17 cellular contexts compared by ENCODE assay signal in genomic region chr12:25293596-25293995, GRCh38. TPM values are rescaled to one million over a fixed set of nuclear protein-coding genes. Genes with fewer than 3 reads are reported as not detected.
DNase-seq lines count a peak whose midpoint lies in the region; ATAC-seq, FAIRE-seq and TF ChIP-seq lines count a peak whose summit lies in the region.
"Had no signal": no experiment of that assay in that cellular context is flagged by ENCODE, and none has a peak within 500 bp of the region (broad histone marks: within the 10 kb centered on the region; RNA-seq: fewer than 3 reads in every experiment).

No MANE protein-coding gene starts in this region.

- H3K79me2 ChIP-seq in GM12878 (ENCODE audit: control insufficient read depth, insufficient read depth, low read length), result no peaks in the 10 kb centered on the region

- RAD21 ChIA-PET in GM12878 (lab: Charles Lee; ENCODE audit: unreplicated experiment), result interaction anchor here (1.1 to 4.4 kb wide), 5 partner anchors 26 to 72 kb away, joined by 3 to 37 read pairs (median 6); no protein-coding TSS in a partner anchor

- H3K36me3 ChIP-seq in GM12878 (ENCODE audit: control insufficient read depth in 2 of 2, insufficient read depth in 2 of 2, low read length in 1 of 2) (no peaks in the 10 kb centered on the region), vagina (no peaks in the 10 kb centered on the region)
- H3K36me3 ChIP-seq: BLaER1, HAP-1 had no signal

- no peak overlapping the region for H3K9ac ChIP-seq in GM12878 (ENCODE audit: control insufficient read depth, insufficient read depth, low read length)
- H3K9ac ChIP-seq: BLaER1 had no signal

- no peaks in the 10 kb centered on the region for H3K36me3 Mint-ChIP-seq in stimulated activated memory B cell treated with anti-CD40 and anti-IgM and Interleukin-4, amounts not matched to agents 10 μg/mL and 1 μg/mL and 100 μg/mL, for 72 hours

- intact Hi-C loops in GM12878 (cut with micrococcal nuclease; ENCODE audit: unreplicated experiment) (loop anchor here (2.0 kb wide), 1 partner anchor 27 kb away; no protein-coding TSS in a partner anchor), vagina (cut with DNase I) (no loop called here)

- no TSS peak for BruUV-seq in GM12878 (replicated peaks; lab: Mats Ljungman, UMichigan)

- TF ChIP-seq EP300 in GM12878 (IDR thresholded peaks at IDR 0.05; ENCODE audit: borderline replicate concordance in 1 of 2, control insufficient read depth in 1 of 2, low read depth in 2 of 2, low read length in 2 of 2), result 0 out of 4 replicates have a peak, but pooled peaks have one; percentile 45 to 55

- H3K4me1 ChIP-seq in GM12878 (ENCODE audit: control insufficient read depth, insufficient read depth, low read length), result peaks cover 5% of the 10 kb centered on the region; the same call in 1 of the 2 replicates
- H3K4me1 ChIP-seq in vagina, result no peaks in the 10 kb centered on the region
- H3K4me1 ChIP-seq: HAP-1 had no signal

- H3K27me3 Mint-ChIP-seq in stimulated activated memory B cell treated with anti-CD40 and anti-IgM and Interleukin-4, amounts not matched to agents 10 μg/mL and 1 μg/mL and 100 μg/mL, for 72 hours, result no peaks in the 10 kb centered on the region
- H3K27me3 Mint-ChIP-seq: CD8-positive, alpha-beta memory T cell had no signal

- WGBS in GM12878 (ENCODE audit: insufficient coverage, insufficient replicate concordance, low lambda C conversion rate, missing lambda C conversion rate), result 29% methylated on average over 2 of the region's 2 CpGs

- ATAC-seq in GM12878 (peak; percentile 81), HG03378 (IDR thresholded peaks at IDR 0.05; ENCODE audit: unreplicated experiment) (no peak)
- peak; percentile 84 for ATAC-seq in stimulated activated memory B cell treated with anti-CD40 and anti-IgM and Interleukin-4, amounts not matched to agents 10 μg/mL and 1 μg/mL and 100 μg/mL, for 72 hours

- no peaks in the 10 kb centered on the region for H4K20me1 ChIP-seq in GM12878 (ENCODE audit: control insufficient read depth, insufficient read depth)
- H4K20me1 ChIP-seq: BLaER1 had no signal

- peak overlapping the region; percentile 64 for H3K27ac Mint-ChIP-seq in stimulated activated memory B cell treated with anti-CD40 and anti-IgM and Interleukin-4, amounts not matched to agents 10 μg/mL and 1 μg/mL and 100 μg/mL, for 72 hours
- H3K27ac Mint-ChIP-seq: CD8-positive, alpha-beta memory T cell had no signal

- H3K4me1 Mint-ChIP-seq in stimulated activated memory B cell treated with anti-CD40 and anti-IgM and Interleukin-4, amounts not matched to agents 10 μg/mL and 1 μg/mL and 100 μg/mL, for 72 hours, result peaks cover 20% of the 10 kb centered on the region

- TF ChIP-seq POLR2A in GM12878 (IDR thresholded peaks at IDR 0.05; ENCODE audit: low read depth, low read length), result no peak
- no peak for TF ChIP-seq POLR2A in vagina (IDR thresholded peaks at IDR 0.05)

- no peak overlapping the region for H2AFZ ChIP-seq in GM12878 (ENCODE audit: control insufficient read depth, low read depth, low read length)

- no peak for FAIRE-seq in GM12878 (lab: Jason Lieb, UNC)
- FAIRE-seq: GM12891, GM19239, H1 had no signal

- TF ChIP-seq RAD21 in GM12878 (IDR thresholded peaks at IDR 0.05; ENCODE audit: insufficient read depth, low read depth, low read length), result no peak

- H3K27me3 ChIP-seq in GM12878 (replicated peaks in 1 of 2; ENCODE audit: control insufficient read depth in 2 of 2, insufficient read depth in 2 of 2, low read length in 1 of 2), result no peaks in the 10 kb centered on the region
- H3K27me3 ChIP-seq in vagina, result no peaks in the 10 kb centered on the region
- H3K27me3 ChIP-seq: BLaER1 had no signal

- H3K4me3 ChIP-seq in GM12878, result no peak overlapping the region
- H3K4me3 ChIP-seq in vagina, result no peak overlapping the region
- H3K4me3 ChIP-seq: BLaER1, HAP-1 had no signal

- TF ChIP-seq CTCF in GM12878 (IDR thresholded peaks at IDR 0.05 in 2 of 3, conservative IDR thresholded peaks at IDR 0.05 in 1 of 3; ENCODE audit: control insufficient read depth in 2 of 3, extremely low read depth in 1 of 3, insufficient read depth in 1 of 3, low read depth in 3 of 3, low read length in 3 of 3), result no peak
- no peak for TF ChIP-seq CTCF in vagina (IDR thresholded peaks at IDR 0.05)

- peaks cover 8% of the 10 kb centered on the region for H3K9me3 Mint-ChIP-seq in stimulated activated memory B cell treated with anti-CD40 and anti-IgM and Interleukin-4, amounts not matched to agents 10 μg/mL and 1 μg/mL and 100 μg/mL, for 72 hours

- DNase-seq in NCI-H748 (lab: John Stamatoyannopoulos, UW; ENCODE audit: unreplicated experiment) (peak; percentile 4), NCI-H748 treated with DMSO at 0.1 percent for 48 hours (lab: John Stamatoyannopoulos, UW) (no peak), GM12878 (ENCODE audit: low read depth, low spot score) (no peak), vagina (ENCODE audit: extremely low spot score in 2 of 2) (no peak)
- DNase-seq in stimulated activated CD4-positive, alpha-beta T cell treated with anti-CD3 and anti-CD28 coated beads, Interleukin-2, amount 100 ng/mL, for 24 hours, result no peak
- DNase-seq: 8988T; AML-193; Calu3; CD8-positive, alpha-beta memory T cell; DMS 273 treated with DMSO at 0.1 percent for 48 hours had no signal

- H3K9me3 ChIP-seq in GM12878 (replicated peaks; ENCODE audit: control insufficient read depth, insufficient read depth, low read length) (no peaks in the 10 kb centered on the region; the same call in 1 of the 3 replicates), vagina (no peaks in the 10 kb centered on the region)

- POLR2A ChIA-PET in GM12878 (lab: Charles Lee), result interaction anchor here (0.6 to 1.3 kb wide), 3 partner anchors 24 to 1270 kb away, joined by 3 to 4 read pairs (median 3); no protein-coding TSS in a partner anchor

- in situ Hi-C loops in GM12878 (cut with MboI), result no loop called here

- H3K4me2 ChIP-seq in GM12878 (ENCODE audit: control insufficient read depth, insufficient read depth), result no peak overlapping the region

- CTCF ChIA-PET in GM12878 (lab: Yijun Ruan, JAX), result interaction anchor here (1.9 to 2.6 kb wide), 2 partner anchors 26 to 52 kb away, joined by 6 to 13 read pairs; no protein-coding TSS in a partner anchor

- no peak overlapping the region for H3K27ac ChIP-seq in GM12878 (ENCODE audit: control insufficient read depth, insufficient read depth)
- H3K27ac ChIP-seq in vagina, result no peak overlapping the region
- H3K27ac ChIP-seq: BLaER1 had no signal

- H3K4me3 Mint-ChIP-seq in stimulated activated memory B cell treated with anti-CD40 and anti-IgM and Interleukin-4, amounts not matched to agents 10 μg/mL and 1 μg/mL and 100 μg/mL, for 72 hours, result no peak overlapping the region
- H3K4me3 Mint-ChIP-seq: CD8-positive, alpha-beta memory T cell had no signal

- SMC1A ChIA-PET in GM12878 (lab: Charles Lee; ENCODE audit: uncharacterized antibody, unreplicated experiment), result interaction anchor here (0.7 to 4.8 kb wide), 14 partner anchors 11 to 91 kb away, joined by 3 to 42 read pairs (median 4); no protein-coding TSS in a partner anchor

TF ChIP-seq in GM12878, 131 proteins besides CTCF, POLR2A, EP300 and RAD21 (continues in another document):
- TF ChIP-seq MTA2 (IDR thresholded peaks at IDR 0.05; ENCODE audit: low read depth) (peak; percentile 28; the same call in 1 of the 2 replicates), RAD51 (IDR thresholded peaks at IDR 0.05) (peak; percentile 92), PBX3 (IDR thresholded peaks at IDR 0.05; ENCODE audit: insufficient replicate concordance, low read depth, low read length) (no peak), USF2 (IDR thresholded peaks at IDR 0.05; ENCODE audit: borderline replicate concordance, low read depth, low read length) (peak; percentile 58; the same call in 1 of the 2 replicates), BHLHE40 (IDR thresholded peaks at IDR 0.05; ENCODE audit: borderline replicate concordance in 1 of 2, low read depth in 2 of 2, low read length in 1 of 2) (peak; percentile 52 to 64; a peak in 2 of 4 replicates)

RNA-seq across cellular contexts. Expression of gene KRAS, which starts 42.9 kb away (rescaled TPM):
- 8.9 and 9.4 TPM in 2 replicates for total RNA-seq in GM12878 (2013; cell fraction: nucleolus; rRNA removed)
- 4.9 and 5.6 TPM in 2 replicates for total RNA-seq in GM12878 (2014; rRNA removed)
- total RNA-seq in GM12878 (2014; rRNA removed; fragmentation: Illumina TruSeq; extraction: Trizol), result 5.9 and 6.6 TPM in 2 replicates
- total RNA-seq in GM12878 (2021), result 8.3 and 9.4 TPM in 2 replicates
- 3.1 TPM for polyA plus RNA-seq in GM12878 (2011; ENCODE audit: low read depth)
- polyA plus RNA-seq in GM12878 (2011; rRNA removed), result 23.8 and 38.7 TPM in 2 replicates
- 8.5 and 10.5 TPM in 2 replicates for polyA plus RNA-seq in GM12878 (2011; cell fraction: cytosol; rRNA removed)
- polyA plus RNA-seq in GM12878 (2011; cell fraction: nucleus; rRNA removed), result 7.4 and 7.8 TPM in 2 replicates
- 6.1 and 6.2 TPM in 2 replicates for polyA plus RNA-seq in GM12878 (2012)
- polyA plus RNA-seq in GM12878 (2014; fragmentation: Illumina TruSeq; extraction: Trizol), result 9.3 and 12.5 TPM in 2 replicates
- 1 to 10 TPM; 3.1 to 6.1 TPM for polyA plus RNA-seq in GM12878 (2014; fragmentation: Nextera tagmentation; extraction: Ambion mirVana)
- 4.8 and 6.1 TPM in 2 replicates for polyA plus RNA-seq in GM12878 (2014; rRNA removed)
- 10 to 100 TPM; 15.7 to 17.6 TPM for polyA plus RNA-seq in GM12878 (2016; fragmentation: Nextera tagmentation; extraction: Ambion mirVana)
- 12.1 and 15.8 TPM in 2 replicates for polyA minus RNA-seq in GM12878 (2011; rRNA and poly(A)+ RNA removed)
- polyA minus RNA-seq in GM12878 (2011; cell fraction: cytosol; rRNA and poly(A)+ RNA removed), result 8.4 and 10.0 TPM in 2 replicates
- 8.3 and 14.4 TPM in 2 replicates for polyA minus RNA-seq in GM12878 (2011; cell fraction: nucleus; rRNA and poly(A)+ RNA removed)
- 9.6 TPM for total RNA-seq in vagina
